Comparison of ENCODE assay signal across 8 cellular contexts in the genomic region with DNA sequence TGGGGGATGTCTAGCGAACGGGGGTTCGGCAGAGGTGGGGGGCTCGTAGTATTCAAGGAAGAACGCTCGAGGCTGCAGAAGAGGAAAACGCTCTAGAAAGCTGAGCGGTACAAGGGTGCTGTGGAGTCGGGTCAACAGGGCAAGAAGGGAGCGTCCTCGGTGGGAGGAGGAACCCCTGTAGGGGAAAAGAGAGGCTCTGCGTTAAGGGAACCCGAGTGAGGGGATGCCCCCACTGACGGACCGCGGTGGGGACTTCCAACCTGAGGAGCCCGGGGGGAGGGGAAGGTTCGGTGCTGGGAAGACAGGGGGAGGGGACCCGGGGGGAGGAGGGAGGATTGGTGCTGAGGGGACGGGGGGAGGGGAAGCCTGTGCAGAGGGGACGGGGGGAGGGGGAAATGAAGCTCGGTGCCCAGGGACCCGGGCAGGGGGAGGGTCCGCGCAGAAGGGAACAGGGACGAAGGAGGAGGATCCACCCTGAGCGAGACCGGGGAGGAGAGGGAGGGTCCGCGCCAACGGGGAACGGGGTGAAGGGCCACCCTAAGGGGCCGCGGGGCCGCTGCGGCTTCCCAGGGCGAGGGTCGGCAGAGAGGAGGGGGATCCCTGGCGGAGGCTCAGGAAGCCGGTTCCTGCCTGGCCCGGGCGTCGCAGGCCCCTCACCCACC. TPM values are rescaled to one million over a fixed set of nuclear protein-coding genes. Genes with fewer than 3 reads are reported as not detected.
DNase-seq lines count a peak whose midpoint lies in the region; ATAC-seq lines count a peak whose summit lies in the region.

No MANE protein-coding gene starts in this region.

- H3K4me3 Mint-ChIP-seq in activated naive CD8-positive, alpha-beta T cell treated with anti-CD3 and anti-CD28 coated beads, Interleukin-2, amount 10 ng/mL, durations not matched to agents 7 days and 5 days = peak overlapping the region; percentile 91

- DNase-seq in NCI-H1092 treated with DMSO at 0.1 percent for 48 hours (lab: John Stamatoyannopoulos, UW) (peak; percentile 30), NCI-H1092 (lab: John Stamatoyannopoulos, UW) (no peak), Kasumi-1 (lab: John Stamatoyannopoulos, UW) (peak; percentile 59 to 71), GM19240 (ENCODE audit: insufficient read length, low spot score) (no peak)
- DNase-seq in activated naive CD8-positive, alpha-beta T cell treated with anti-CD3 and anti-CD28 coated beads, Interleukin-2, amount 10 ng/mL, durations not matched to agents 7 days and 5 days = no peak
- DNase-seq in stimulated activated CD8-positive, alpha-beta memory T cell treated with anti-CD3 and anti-CD28 coated beads, Interleukin-4, amount 100 ng/mL, for 48 hours = peak; percentile 41

- H3K9me3 Mint-ChIP-seq in activated naive CD8-positive, alpha-beta T cell treated with anti-CD3 and anti-CD28 coated beads, Interleukin-2, amount 10 ng/mL, durations not matched to agents 7 days and 5 days = no peaks in the 10 kb centered on the region

- peaks cover 40% of the 10 kb centered on the region for H3K27me3 ChIP-seq in iPS-20b (ENCODE audit: insufficient read depth, low read length)

- H3K9ac ChIP-seq in iPS-20b (ENCODE audit: low read depth, low read length) = peak overlapping the region; percentile 82; the same call in 1 of the 2 replicates

- no peaks in the 10 kb centered on the region for H3K9me3 ChIP-seq in iPS-20b (ENCODE audit: insufficient read depth, low read depth, low read length)

- peaks cover 2% of the 10 kb centered on the region for H3K36me3 Mint-ChIP-seq in activated naive CD8-positive, alpha-beta T cell treated with anti-CD3 and anti-CD28 coated beads, Interleukin-2, amount 10 ng/mL, durations not matched to agents 7 days and 5 days

- peaks cover 76% of the 10 kb centered on the region for H3K27me3 Mint-ChIP-seq in activated naive CD8-positive, alpha-beta T cell treated with anti-CD3 and anti-CD28 coated beads, Interleukin-2, amount 10 ng/mL, durations not matched to agents 7 days and 5 days

- ATAC-seq in activated naive CD8-positive, alpha-beta T cell treated with anti-CD3 and anti-CD28 coated beads, Interleukin-2, amount 10 ng/mL, durations not matched to agents 7 days and 5 days (ENCODE audit: low read depth) = no peak
- ATAC-seq in HG02970 (IDR thresholded peaks at IDR 0.05; ENCODE audit: low FRiP score, unreplicated experiment) = no peak

- H3K27ac ChIP-seq in iPS-20b (ENCODE audit: low read length) = peak overlapping the region; percentile 18

- H3K27ac Mint-ChIP-seq in activated naive CD8-positive, alpha-beta T cell treated with anti-CD3 and anti-CD28 coated beads, Interleukin-2, amount 10 ng/mL, durations not matched to agents 7 days and 5 days = no peak overlapping the region

- peak overlapping the region; percentile 71 for H3K4me3 ChIP-seq in iPS-20b (ENCODE audit: low read length)

- POLR2A ChIA-PET in activated naive CD8-positive, alpha-beta T cell treated with anti-CD3 and anti-CD28 coated beads, Interleukin-2, amount 10 ng/mL, durations not matched to agents 7 days and 5 days (lab: Charles Lee) = interaction anchor here (1.0 to 1.6 kb wide), 5 partner anchors 86 to 472 kb away, joined by 3 to 14 read pairs (median 4); a partner anchor contains a TSS

- peaks cover 37% of the 10 kb centered on the region; the same call in 1 of the 2 replicates for H3K4me1 ChIP-seq in iPS-20b (ENCODE audit: insufficient read depth, low read length)

- H3K36me3 ChIP-seq in iPS-20b (ENCODE audit: insufficient read depth, low read depth, low read length) = no peaks in the 10 kb centered on the region

- peaks cover 32% of the 10 kb centered on the region for H3K4me1 Mint-ChIP-seq in activated naive CD8-positive, alpha-beta T cell treated with anti-CD3 and anti-CD28 coated beads, Interleukin-2, amount 10 ng/mL, durations not matched to agents 7 days and 5 days

RNA-seq across cellular contexts. Expression of a gene that starts 0.6 kb away (rescaled TPM):
- total RNA-seq in activated naive CD8-positive, alpha-beta T cell treated with anti-CD3 and anti-CD28 coated beads, Interleukin-2, amount 10 ng/mL, durations not matched to agents 7 days and 5 days = under 1 TPM; 0.06 to 0.11 TPM

RNA-seq across cellular contexts. Expression of a gene that starts 6.4 kb away (rescaled TPM):
- total RNA-seq in activated naive CD8-positive, alpha-beta T cell treated with anti-CD3 and anti-CD28 coated beads, Interleukin-2, amount 10 ng/mL, durations not matched to agents 7 days and 5 days = not detected

Comparison
In these comparisons a context has a peak if more than half of its experiments do, and no peak if none do; other contexts are left out.
1. DNase-seq: peak in NCI-H1092 treated with DMSO at 0.1 percent for 48 hours (single experiment), Kasumi-1 (2 of 2) and stimulated activated CD8-positive, alpha-beta memory T cell treated with anti-CD3 and anti-CD28 coated beads, Interleukin-4, amount 100 ng/mL, for 48 hours (single experiment); none in NCI-H1092 (single experiment), activated naive CD8-positive, alpha-beta T cell treated with anti-CD3 and anti-CD28 coated beads, Interleukin-2, amount 10 ng/mL, durations not matched to agents 7 days and 5 days (single experiment) and GM19240 (single experiment).